32 cellular contexts compared by ENCODE assay signal in genomic region chr2:127022817-127023216, GRCh38.
"Had no signal": no experiment of that assay in that cellular context is flagged by ENCODE, and none has a peak within 500 bp of the region (broad histone marks: within the 10 kb centered on the region; RNA-seq: fewer than 3 reads in every experiment).

No MANE protein-coding gene starts in this region.

- H3K27me3 Mint-ChIP-seq: activated T-helper 17 cell treated with anti-CD3 and anti-CD28 coated beads, Interleukin-2, amount 50 U/mL, for 72 hours had no signal

- DNase-seq: activated CD4-positive, alpha-beta T cell treated with anti-CD3 and anti-CD28 coated beads, Interleukin-2, amount 10 ng/mL, durations not matched to agents 24 days and 14 days; activated CD4-positive, alpha-beta T cell treated with anti-CD3 and anti-CD28 coated beads, Interleukin-2, amount 50 U/mL, for 4 hours; activated CD8-positive, alpha-beta T cell treated with anti-CD3 and anti-CD28 coated beads for 36 hours; activated effector memory CD4-positive, alpha-beta T cell treated with anti-CD3 and anti-CD28 coated beads, Interleukin-2, amount 50 U/mL, for 16 hours; activated naive CD4-positive, alpha-beta T cell; activated naive CD4-positive, alpha-beta T cell treated with anti-CD3 and anti-CD28 coated beads, Interleukin-2, amount 50 U/mL, for 16 hours; activated naive CD8-positive, alpha-beta T cell treated with anti-CD3 and anti-CD28 coated beads for 36 hours; activated T-cell treated with anti-CD3 and anti-CD28 coated beads, Interleukin-2, amount 50 U/mL, for 1 hour; activated T-cell treated with anti-CD3 and anti-CD28 coated beads, Interleukin-2, amount 50 U/mL, for 72 hours; amniotic stem cell; aorta; Karpas-422; NCI-H1048; NCI-H1105 treated with DMSO at 0.1 percent for 48 hours; NCI-H1436; NCI-H1694; NCI-H1930; NCI-H2081 treated with DMSO at 0.1 percent for 48 hours; NCI-H226; NCI-H446 treated with DMSO at 0.1 percent for 48 hours; NCI-H69; PC-3; Peyer's patch; RPMI8226; SHP77 treated with DMSO at 0.1 percent for 48 hours; SK-N-SH had no signal

- H3K9me3 ChIP-seq: Peyer's patch, SJSA1 had no signal

- H3K36me3 Mint-ChIP-seq: activated naive CD8-positive, alpha-beta T cell treated with anti-CD3 and anti-CD28 coated beads for 36 hours had no signal

- H3K4me3 Mint-ChIP-seq: activated CD4-positive, alpha-beta T cell treated with anti-CD3 and anti-CD28 coated beads, Interleukin-2, amount 10 ng/mL, durations not matched to agents 24 days and 14 days; activated CD8-positive, alpha-beta T cell treated with anti-CD3 and anti-CD28 coated beads for 36 hours; activated naive CD8-positive, alpha-beta T cell treated with anti-CD3 and anti-CD28 coated beads for 36 hours; activated T-cell treated with anti-CD3 and anti-CD28 coated beads, Interleukin-2, amount 50 U/mL, for 72 hours; activated T-helper 17 cell treated with anti-CD3 and anti-CD28 coated beads, Interleukin-2, amount 50 U/mL, for 72 hours; central memory CD8-positive, alpha-beta T cell; T-helper 1 cell treated with Interleukin-12 subunit alpha and Interleukin-12 subunit beta and Interleukin-4 antibody, amounts not matched to agents 30 μg/mL and 1 μg/mL, for 36 hours; T-helper 2 cell treated with Interferon-gamma antibody and Interleukin-4, amounts not matched to agents 5 μg/mL and 100 μg/mL, for 36 hours had no signal

- H3K27ac Mint-ChIP-seq: activated CD4-positive, alpha-beta T cell treated with anti-CD3 and anti-CD28 coated beads, Interleukin-2, amount 10 ng/mL, durations not matched to agents 24 days and 14 days; activated CD8-positive, alpha-beta T cell treated with anti-CD3 and anti-CD28 coated beads for 36 hours; activated naive CD8-positive, alpha-beta T cell treated with anti-CD3 and anti-CD28 coated beads for 36 hours; activated T-cell treated with anti-CD3 and anti-CD28 coated beads, Interleukin-2, amount 50 U/mL, for 72 hours; activated T-helper 17 cell treated with anti-CD3 and anti-CD28 coated beads, Interleukin-2, amount 50 U/mL, for 72 hours; T-helper 1 cell treated with Interleukin-12 subunit alpha and Interleukin-12 subunit beta and Interleukin-4 antibody, amounts not matched to agents 30 μg/mL and 1 μg/mL, for 36 hours; T-helper 2 cell treated with Interferon-gamma antibody and Interleukin-4, amounts not matched to agents 5 μg/mL and 100 μg/mL, for 36 hours had no signal

- H3K9me2 ChIP-seq: SK-N-SH had no signal

- H3K4me3 ChIP-seq: cardiac muscle cell, Peyer's patch, SJSA1 had no signal

- H3K36me3 ChIP-seq: cardiac muscle cell, Peyer's patch, SJSA1 had no signal

- H3K27ac ChIP-seq: cardiac muscle cell, Peyer's patch, SJSA1 had no signal

- H3K27me3 ChIP-seq: cardiac muscle cell, Peyer's patch had no signal

- H3K9me3 Mint-ChIP-seq: central memory CD8-positive, alpha-beta T cell; T-helper 2 cell treated with Interferon-gamma antibody and Interleukin-4, amounts not matched to agents 5 μg/mL and 100 μg/mL, for 36 hours had no signal

- H3K4me2 ChIP-seq: SK-N-SH had no signal
